In the genomic region with DNA sequence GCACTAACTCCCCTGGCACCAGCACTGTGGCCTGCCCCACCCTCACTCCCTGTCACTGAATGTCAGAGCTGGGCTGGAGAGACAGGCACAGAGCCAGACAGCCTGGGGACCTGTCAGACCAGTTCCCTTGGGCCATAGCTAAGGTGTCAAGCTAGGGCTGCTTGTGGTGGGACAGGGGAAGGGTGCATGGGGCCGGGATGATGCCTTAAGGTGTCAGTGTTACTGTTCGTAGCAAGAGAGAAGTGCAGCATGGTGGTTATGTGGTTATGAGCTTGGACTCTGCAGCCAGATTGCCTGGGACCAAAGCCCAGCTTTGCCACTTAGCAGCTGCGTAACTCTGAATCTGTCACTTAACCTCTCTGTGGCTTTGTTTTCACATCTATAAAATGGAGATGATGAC, we compare ENCODE assay signal across 9 cellular contexts. TPM values are rescaled to one million over a fixed set of nuclear protein-coding genes. Genes with fewer than 3 reads are reported as not detected.
A peak's percentile ranks its signal among the peaks of the same experiment; 100 is the strongest.
DNase-seq lines count a peak whose midpoint lies in the region; ATAC-seq, FAIRE-seq and TF ChIP-seq lines count a peak whose summit lies in the region.
"Had no signal": no experiment of that assay in that cellular context is flagged by ENCODE, and none has a peak within 500 bp of the region (broad histone marks: within the 10 kb centered on the region; RNA-seq: fewer than 3 reads in every experiment).

No MANE protein-coding gene starts in this region.

- TF ChIP-seq EP300 in H1 (IDR thresholded peaks at IDR 0.05; ENCODE audit: borderline replicate concordance in 1 of 2, low read depth in 2 of 2, low read length in 2 of 2): no peak

- peak; percentile 25 for ATAC-seq in HG03342 (IDR thresholded peaks at IDR 0.05; ENCODE audit: unreplicated experiment)
- ATAC-seq in stimulated activated memory B cell treated with anti-CD40 and anti-IgM and Interleukin-4, amounts not matched to agents 10 μg/mL and 1 μg/mL and 100 μg/mL, for 72 hours: no peak

- no peaks in the 10 kb centered on the region for H4K20me1 ChIP-seq in H1 (replicated peaks in 1 of 2; ENCODE audit: control insufficient read depth in 1 of 2, insufficient read depth in 2 of 2, low read length in 2 of 2)
- H4K20me1 ChIP-seq in hepatocyte (ENCODE audit: insufficient read depth, poor library complexity, severe bottlenecking): no peaks in the 10 kb centered on the region

- no peak overlapping the region for H2AFZ ChIP-seq in H1 (ENCODE audit: low read length)
- H2AFZ ChIP-seq in hepatocyte: no peak overlapping the region

- H3K79me2 ChIP-seq in H1 (ENCODE audit: control insufficient read depth in 1 of 2, insufficient read depth in 2 of 2, low read length in 2 of 2): no peaks in the 10 kb centered on the region
- H3K79me2 ChIP-seq in hepatocyte: no peaks in the 10 kb centered on the region

- peak overlapping the region; percentile 78; the same call in 1 of the 2 replicates for H2BK12ac ChIP-seq in H1 (ENCODE audit: low read depth, low read length)

- H3K36me3 Mint-ChIP-seq in stimulated activated memory B cell treated with anti-CD40 and anti-IgM and Interleukin-4, amounts not matched to agents 10 μg/mL and 1 μg/mL and 100 μg/mL, for 72 hours: peaks cover 3% of the 10 kb centered on the region

- no peak overlapping the region for H3K9ac ChIP-seq in H1 (replicated peaks in 1 of 4; ENCODE audit: extremely low read depth in 1 of 4, low read depth in 3 of 4, low read length in 3 of 4)

- H3K4me3 Mint-ChIP-seq in stimulated activated memory B cell treated with anti-CD40 and anti-IgM and Interleukin-4, amounts not matched to agents 10 μg/mL and 1 μg/mL and 100 μg/mL, for 72 hours: peak overlapping the region; percentile 51

- H3K27ac ChIP-seq in H1 (ENCODE audit: low read depth, low read length) (no peak overlapping the region), hepatocyte (no peak overlapping the region)

- H3K27me3 ChIP-seq in H1 (replicated peaks in 1 of 4; ENCODE audit: control insufficient read depth in 3 of 4, extremely low read depth in 1 of 4, insufficient read depth in 3 of 4, low read length in 3 of 4) (peaks cover 0 to 2% (median 0%) of the 10 kb centered on the region in 4 experiments; a peak in 2 of 7 replicates), hepatocyte (no peaks in the 10 kb centered on the region)

- H3K9me2 ChIP-seq in hepatocyte (replicated peaks; ENCODE audit: insufficient read depth): no peaks in the 10 kb centered on the region

- FAIRE-seq in H1 (lab: Jason Lieb, UNC): no peak

- H3K27ac Mint-ChIP-seq in stimulated activated memory B cell treated with anti-CD40 and anti-IgM and Interleukin-4, amounts not matched to agents 10 μg/mL and 1 μg/mL and 100 μg/mL, for 72 hours: peak overlapping the region; percentile 87

- H4K5ac ChIP-seq in H1 (ENCODE audit: insufficient read length, low read depth, low read length): no peak overlapping the region

- CTCF ChIA-PET in H1 (lab: Charles Lee; ENCODE audit: partially characterized antibody): interaction anchor here (0.9 to 64.6 kb wide), 9 partner anchors 8 to 443 kb away, joined by 3 to 2442 read pairs (median 7); partner anchors contain the start of genes ENDOU, SLC48A1 and VDR

- H3K4ac ChIP-seq in H1 (replicated peaks; ENCODE audit: insufficient read length, low read depth, low read length): no peak overlapping the region

- TF ChIP-seq POLR2A in GM19193 (IDR thresholded peaks at IDR 0.05; ENCODE audit: extremely low read depth, insufficient read depth, insufficient read length) (peak; percentile 29), H1 (IDR thresholded peaks at IDR 0.05; ENCODE audit: control extremely low read depth in 1 of 2, low read depth in 2 of 2, low read length in 2 of 2) (no peak)

- H3K23ac ChIP-seq in H1 (ENCODE audit: insufficient read length): no peak overlapping the region

- H3K27me3 Mint-ChIP-seq in stimulated activated memory B cell treated with anti-CD40 and anti-IgM and Interleukin-4, amounts not matched to agents 10 μg/mL and 1 μg/mL and 100 μg/mL, for 72 hours: no peaks in the 10 kb centered on the region

- POLR2A ChIA-PET in H1 (lab: Charles Lee; ENCODE audit: partially characterized antibody): interaction anchor here (1.1 to 5.6 kb wide), 8 partner anchors 14 to 64 kb away, joined by 3 to 78 read pairs (median 4); partner anchors contain the start of genes ENDOU and SLC48A1

- no peak overlapping the region for H2BK120ac ChIP-seq in H1 (replicated peaks; ENCODE audit: low read depth, low read length)

- H2BK15ac ChIP-seq in H1 (ENCODE audit: low read length): peak overlapping the region; percentile 85; the same call in 1 of the 2 replicates

- no peaks in the 10 kb centered on the region for H3K9me3 Mint-ChIP-seq in stimulated activated memory B cell treated with anti-CD40 and anti-IgM and Interleukin-4, amounts not matched to agents 10 μg/mL and 1 μg/mL and 100 μg/mL, for 72 hours

- H2BK20ac ChIP-seq in H1 (ENCODE audit: low read length): peak overlapping the region; percentile 2; the same call in 1 of the 2 replicates

- DNase-seq in H1 (ENCODE audit: low read depth in 1 of 2, low spot score in 2 of 2) (no peak), SK-N-DZ (ENCODE audit: low spot score) (no peak), 8988T (no peak), hepatocyte (ENCODE audit: low spot score) (no peak), AML-193 (lab: John Stamatoyannopoulos, UW) (no peak)
- DNase-seq: NCI-H526 had no signal

- no peaks in the 10 kb centered on the region for H3K79me1 ChIP-seq in H1 (ENCODE audit: low read depth, low read length)

- peak overlapping the region; percentile 37; the same call in 1 of the 2 replicates for H2BK5ac ChIP-seq in H1 (ENCODE audit: low read depth, low read length)

- H3K4me1 Mint-ChIP-seq in stimulated activated memory B cell treated with anti-CD40 and anti-IgM and Interleukin-4, amounts not matched to agents 10 μg/mL and 1 μg/mL and 100 μg/mL, for 72 hours: peaks cover 70% of the 10 kb centered on the region

- TF ChIP-seq CTCF in H1 (IDR thresholded peaks at IDR 0.05; ENCODE audit: control extremely low read depth in 1 of 3, insufficient read depth in 1 of 3, low read depth in 1 of 3, low read length in 3 of 3): no peak
- TF ChIP-seq CTCF in hepatocyte (IDR thresholded peaks at IDR 0.05; ENCODE audit: poor library complexity): no peak

- no peak overlapping the region for H3K56ac ChIP-seq in H1 (replicated peaks; ENCODE audit: insufficient read length, low read depth, low read length)

- no peaks in the 10 kb centered on the region for H3K36me3 ChIP-seq in H1 (ENCODE audit: control insufficient read depth in 2 of 4, insufficient read depth in 4 of 4, low read length in 3 of 4)
- no peaks in the 10 kb centered on the region for H3K36me3 ChIP-seq in hepatocyte (replicated peaks; ENCODE audit: insufficient read depth, low read depth)

- H3K14ac ChIP-seq in H1 (ENCODE audit: insufficient read length): no peak overlapping the region

- no peak for TF ChIP-seq RAD21 in H1 (IDR thresholded peaks at IDR 0.05 in 1 of 2, conservative IDR thresholded peaks at IDR 0.05 in 1 of 2; ENCODE audit: low read depth in 2 of 2, low read length in 2 of 2)

- H3K4me3 ChIP-seq in H1 (ENCODE audit: extremely low read depth in 1 of 4, insufficient read depth in 2 of 4, low read depth in 3 of 4, low read length in 4 of 4) (no peak overlapping the region), hepatocyte (no peak overlapping the region)

- H3K4me2 ChIP-seq in H1 (ENCODE audit: insufficient read depth in 1 of 2, low read depth in 2 of 2, low read length in 2 of 2) (no peak overlapping the region), hepatocyte (no peak overlapping the region)

- no peak overlapping the region for H4K8ac ChIP-seq in H1 (ENCODE audit: extremely low read depth, insufficient read depth, low read length)

- H3K23me2 ChIP-seq in H1 (ENCODE audit: low read depth, low read length): peaks cover 8% of the 10 kb centered on the region; the same call in 1 of the 2 replicates

- H3K4me1 ChIP-seq in H1 (replicated peaks in 1 of 4; ENCODE audit: control insufficient read depth in 3 of 4, insufficient read depth in 4 of 4, low read length in 3 of 4) (peaks cover 14 to 27% (median 16%) of the 10 kb centered on the region in 4 experiments), hepatocyte (ENCODE audit: insufficient read depth) (peaks cover 27% of the 10 kb centered on the region)

- no peak overlapping the region for H3K18ac ChIP-seq in H1 (ENCODE audit: extremely low read depth, low read length)

- 89% methylated on average over 3 of the region's 3 CpGs; no CpG with 5 or more reads in 1 of the 2 experiments for WGBS in H1 (ENCODE audit: extremely low coverage in 1 of 2, insufficient coverage in 1 of 2, insufficient read length in 1 of 2, insufficient replicate concordance in 2 of 2, low coverage in 1 of 2, low lambda C conversion rate in 2 of 2, missing lambda C conversion rate in 1 of 2), 2 experiments
- WGBS in hepatocyte (ENCODE audit: low lambda C conversion rate, missing lambda C conversion rate): 80% methylated on average over 3 of the region's 3 CpGs

- no peaks in the 10 kb centered on the region for H3K9me3 ChIP-seq in H1 (ENCODE audit: insufficient read depth in 2 of 2, low read depth in 1 of 2, low read length in 1 of 2)
- no peaks in the 10 kb centered on the region for H3K9me3 ChIP-seq in hepatocyte (ENCODE audit: low read depth)

- H4K91ac ChIP-seq in H1 (replicated peaks; ENCODE audit: insufficient read length, low read length): no peak overlapping the region

- peak overlapping the region; percentile 26; the same call in 1 of the 2 replicates for H2AK5ac ChIP-seq in H1 (ENCODE audit: low read depth, low read length)

RNA-seq across cellular contexts. Expression of gene RAPGEF3, which starts 3.8 kb away (rescaled TPM):
- total RNA-seq in H1 (2021; fragmentation: NEBNext Ultra II Directional; extraction: Animal tissue kit (Norgen Biotek cat#: 25700)): 6.7 and 9.4 TPM in 2 replicates
- polyA plus RNA-seq in H1 (2011; rRNA removed) (5.0 and 5.2 TPM in 2 replicates), hepatocyte (1.6 and 2.1 TPM in 2 replicates)
- polyA plus RNA-seq in H1 (2011; cell fraction: cytosol; rRNA removed): 6.0 TPM
- polyA plus RNA-seq in H1 (2011; cell fraction: nucleus; rRNA removed): 31.6 TPM
- 4.1 to 5.7 TPM (median 5.2 TPM) in 4 replicates for polyA plus RNA-seq in H1 (2012, experiment 1 of 2)
- 3.1 TPM for polyA plus RNA-seq in H1 (2012, experiment 2 of 2)
- polyA plus RNA-seq in H1 (2013, experiment 1 of 2): 4.2 TPM
- 3.9 TPM for polyA plus RNA-seq in H1 (2013, experiment 2 of 2)
- 5.2 and 8.0 TPM in 2 replicates for polyA minus RNA-seq in H1 (2011; rRNA and poly(A)+ RNA removed)
- 1.8 TPM for polyA minus RNA-seq in H1 (2011; cell fraction: cytosol; rRNA and poly(A)+ RNA removed)
- polyA minus RNA-seq in H1 (2011; cell fraction: nucleus; rRNA and poly(A)+ RNA removed): 16.2 TPM
- polyA plus RNA-seq in SK-N-DZ (2014; cell fraction: cytosol; rRNA removed): 1.3 and 4.6 TPM in 2 replicates
- polyA plus RNA-seq in SK-N-DZ (2014; cell fraction: nucleus; rRNA removed): 1.6 and 2.8 TPM in 2 replicates
- total RNA-seq in hepatocyte: 1.0 and 2.6 TPM in 2 replicates

RNA-seq across cellular contexts. Expression of gene SLC48A1, which starts 18.2 kb away (rescaled TPM):
- total RNA-seq in H1 (2021; fragmentation: NEBNext Ultra II Directional; extraction: Animal tissue kit (Norgen Biotek cat#: 25700)): 14.0 and 14.1 TPM in 2 replicates
- polyA plus RNA-seq in H1 (2011; rRNA removed) (9.5 and 12.1 TPM in 2 replicates), hepatocyte (20.2 and 22.6 TPM in 2 replicates)
- polyA plus RNA-seq in H1 (2011; cell fraction: cytosol; rRNA removed): 9.6 TPM
- 16.1 TPM for polyA plus RNA-seq in H1 (2011; cell fraction: nucleus; rRNA removed)
- 8.3 to 11.4 TPM (median 10.2 TPM) in 4 replicates for polyA plus RNA-seq in H1 (2012, experiment 1 of 2)
- polyA plus RNA-seq in H1 (2012, experiment 2 of 2): 8.6 TPM
- 9.4 TPM for polyA plus RNA-seq in H1 (2013, experiment 1 of 2)
- 10.8 TPM for polyA plus RNA-seq in H1 (2013, experiment 2 of 2)
- 7.2 and 7.3 TPM in 2 replicates for polyA minus RNA-seq in H1 (2011; rRNA and poly(A)+ RNA removed)
- 6.8 TPM for polyA minus RNA-seq in H1 (2011; cell fraction: cytosol; rRNA and poly(A)+ RNA removed)
- 7.3 TPM for polyA minus RNA-seq in H1 (2011; cell fraction: nucleus; rRNA and poly(A)+ RNA removed)
- 10.2 and 10.8 TPM in 2 replicates for polyA plus RNA-seq in SK-N-DZ (2014; cell fraction: cytosol; rRNA removed)
- 5.3 and 5.7 TPM in 2 replicates for polyA plus RNA-seq in SK-N-DZ (2014; cell fraction: nucleus; rRNA removed)
- total RNA-seq in hepatocyte: 11.2 and 13.0 TPM in 2 replicates

RNA-seq across cellular contexts. Expression of gene ENDOU, which starts 29.6 kb away (rescaled TPM):
- total RNA-seq in H1 (2021; fragmentation: NEBNext Ultra II Directional; extraction: Animal tissue kit (Norgen Biotek cat#: 25700)): not detected in 2 replicates
- not detected in 2 replicates for polyA plus RNA-seq in H1 (2011; rRNA removed)
- not detected for polyA plus RNA-seq in H1 (2011; cell fraction: cytosol; rRNA removed)
- polyA plus RNA-seq in H1 (2011; cell fraction: nucleus; rRNA removed): not detected
- not detected in 4 replicates for polyA plus RNA-seq in H1 (2012, experiment 1 of 2)
- not detected for polyA plus RNA-seq in H1 (2012, experiment 2 of 2)
- not detected for polyA plus RNA-seq in H1 (2013, experiment 1 of 2)
- polyA plus RNA-seq in H1 (2013, experiment 2 of 2): not detected
- polyA minus RNA-seq in H1 (2011; rRNA and poly(A)+ RNA removed): 0.29 TPM in 1 of 2 replicates, not detected in the other
- not detected for polyA minus RNA-seq in H1 (2011; cell fraction: cytosol; rRNA and poly(A)+ RNA removed)
- polyA minus RNA-seq in H1 (2011; cell fraction: nucleus; rRNA and poly(A)+ RNA removed): not detected
- polyA plus RNA-seq in SK-N-DZ (2014; cell fraction: cytosol; rRNA removed): 0.05 TPM in 1 of 2 replicates, not detected in the other
- polyA plus RNA-seq in SK-N-DZ (2014; cell fraction: nucleus; rRNA removed): not detected in 2 replicates
- total RNA-seq in hepatocyte: 0.30 and 1.8 TPM in 2 replicates
- polyA plus RNA-seq in hepatocyte: 1.0 TPM in 1 of 2 replicates, not detected in the other

RNA-seq across cellular contexts. Expression of gene RPAP3, which starts 49.1 kb away (rescaled TPM):
- 49.6 and 60.5 TPM in 2 replicates for total RNA-seq in H1 (2021; fragmentation: NEBNext Ultra II Directional; extraction: Animal tissue kit (Norgen Biotek cat#: 25700))
- polyA plus RNA-seq in H1 (2011; rRNA removed) (3.1 and 6.4 TPM in 2 replicates), hepatocyte (23.4 and 31.6 TPM in 2 replicates)
- 10.7 TPM for polyA plus RNA-seq in H1 (2011; cell fraction: cytosol; rRNA removed)
- polyA plus RNA-seq in H1 (2011; cell fraction: nucleus; rRNA removed): 2.6 TPM
- polyA plus RNA-seq in H1 (2012, experiment 1 of 2): 14.1 to 34.7 TPM (median 17.7 TPM) in 4 replicates
- 1.4 TPM for polyA plus RNA-seq in H1 (2012, experiment 2 of 2)
- polyA plus RNA-seq in H1 (2013, experiment 1 of 2): 34.2 TPM
- 34.5 TPM for polyA plus RNA-seq in H1 (2013, experiment 2 of 2)
- 9.4 and 14.2 TPM in 2 replicates for polyA minus RNA-seq in H1 (2011; rRNA and poly(A)+ RNA removed)
- polyA minus RNA-seq in H1 (2011; cell fraction: cytosol; rRNA and poly(A)+ RNA removed): 7.8 TPM
- polyA minus RNA-seq in H1 (2011; cell fraction: nucleus; rRNA and poly(A)+ RNA removed): 25.2 TPM
- polyA plus RNA-seq in SK-N-DZ (2014; cell fraction: cytosol; rRNA removed): 22.9 and 25.8 TPM in 2 replicates
- 17.0 and 23.8 TPM in 2 replicates for polyA plus RNA-seq in SK-N-DZ (2014; cell fraction: nucleus; rRNA removed)
- 21.7 and 28.1 TPM in 2 replicates for total RNA-seq in hepatocyte
